Comparison of ENCODE assay signal across 22 cellular contexts in the genomic region with DNA sequence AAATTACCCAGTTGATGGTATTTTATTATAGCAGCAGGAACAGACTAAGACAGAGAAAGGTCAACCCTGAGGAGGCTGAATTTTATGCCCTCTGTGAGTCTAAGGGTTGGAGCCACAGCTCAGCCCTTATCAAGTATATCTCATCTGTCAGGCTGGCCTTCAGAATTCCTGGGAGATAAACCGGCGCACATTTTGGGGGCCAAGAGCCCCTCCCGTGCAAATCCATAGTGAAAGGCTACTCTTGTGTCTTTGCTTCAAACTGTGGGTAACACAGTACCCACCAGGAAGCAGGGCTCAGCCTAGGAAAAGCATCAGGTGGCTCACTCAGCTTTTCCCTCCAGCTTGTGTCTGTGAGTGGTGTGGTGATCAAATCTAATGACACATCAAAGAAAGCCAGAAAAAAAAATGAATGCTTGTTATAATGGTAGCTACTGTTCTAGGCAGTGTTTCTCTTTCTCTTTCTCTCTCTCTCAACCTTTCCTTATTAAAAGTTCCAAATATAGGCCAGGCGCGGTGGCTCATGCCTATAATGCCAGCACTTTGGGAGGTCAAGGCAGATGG.
"Had no signal": no experiment of that assay in that cellular context is flagged by ENCODE, and none has a peak within 500 bp of the region (broad histone marks: within the 10 kb centered on the region; RNA-seq: fewer than 3 reads in every experiment).

No MANE protein-coding gene starts in this region.

- ATAC-seq: activated T-cell treated with anti-CD3 and anti-CD28 coated beads, Interleukin-2, amount 50 U/mL, for 72 hours; gastrocnemius medialis; natural killer cell; stimulated activated naive B cell treated with anti-CD40 and anti-IgM and Interleukin-4, amounts not matched to agents 10 μg/mL and 1 μg/mL and 100 μg/mL, for 72 hours; WTC11 had no signal

- H3K4me3 ChIP-seq: ascending aorta, gastrocnemius medialis, left ventricle myocardium inferior, thyroid gland had no signal

- H3K27ac ChIP-seq: ascending aorta, gastrocnemius medialis, left ventricle myocardium inferior, thyroid gland had no signal

- H3K4me1 ChIP-seq: ascending aorta, gastrocnemius medialis, left ventricle myocardium inferior, thyroid gland had no signal

- H3K9me3 ChIP-seq: ascending aorta, gastrocnemius medialis, left ventricle myocardium inferior, thyroid gland had no signal

- H3K36me3 ChIP-seq: ascending aorta, gastrocnemius medialis, left ventricle myocardium inferior, thyroid gland had no signal

- H3K27me3 ChIP-seq: ascending aorta, gastrocnemius medialis, thyroid gland had no signal

- DNase-seq: activated CD4-positive, alpha-beta memory T cell treated with anti-CD3 and anti-CD28 coated beads, Interleukin-2, amount 10 ng/mL, durations not matched to agents 7 days and 5 days; activated CD4-positive, alpha-beta T cell treated with anti-CD3 and anti-CD28 coated beads for 4 hours; activated effector memory CD4-positive, alpha-beta T cell treated with Interleukin-2 at 50 U/mL for 16 hours; activated naive CD4-positive, alpha-beta T cell treated with anti-CD3 and anti-CD28 coated beads, Interleukin-2, amount 10 ng/mL, durations not matched to agents 7 days and 5 days; activated T-cell treated with anti-CD3 and anti-CD28 coated beads, Interleukin-2, amount 50 U/mL, for 72 hours; central memory CD4-positive, alpha-beta T cell; dermis blood vessel endothelial cell; effector CD8-positive, alpha-beta T cell; gastrocnemius medialis; hippocampal formation; left ventricle myocardium inferior; mammary epithelial cell; midbrain; natural killer cell; retina; stimulated activated CD4-positive, alpha-beta T cell treated with anti-CD3 and anti-CD28 coated beads, Interleukin-2, amount 100 ng/mL, for 48 hours; stimulated activated CD8-positive, alpha-beta memory T cell treated with anti-CD3 and anti-CD28 coated beads, Interleukin-4, amount 100 ng/mL, for 48 hours; stimulated activated naive B cell treated with anti-CD40 and anti-IgM and Interleukin-4, amounts not matched to agents 10 μg/mL and 1 μg/mL and 100 μg/mL, for 72 hours; T1000; thyroid gland had no signal
